ENCODE assay signal across 7 cellular contexts in genomic region chr9:90870646-90871326, GRCh38.
A peak's percentile ranks its signal among the peaks of the same experiment; 100 is the strongest.
DNase-seq lines count a peak whose midpoint lies in the region; ATAC-seq and TF ChIP-seq lines count a peak whose summit lies in the region.

No MANE protein-coding gene starts in this region.

- H3K4me3 ChIP-seq in GM06990 (replicated peaks; ENCODE audit: low read depth, low read length): no peak overlapping the region
- H3K4me3 ChIP-seq in KMS-11 (IDR thresholded peaks at IDR 0.05; ENCODE audit: insufficient read depth, low read depth, low read length): no peak overlapping the region

- H3K27ac ChIP-seq in KMS-11: no peak overlapping the region

- DNase-seq in GM06990 (ENCODE audit: extremely low read depth, insufficient read length) (no peak), SHP77 (lab: John Stamatoyannopoulos, UW) (peak; percentile 41 to 54), cerebellar cortex (ENCODE audit: low spot score) (peak; percentile 69), left lobe of liver (ENCODE audit: low spot score) (no peak), NCI-H187 (lab: John Stamatoyannopoulos, UW) (no peak)
- DNase-seq in stimulated activated CD8-positive, alpha-beta memory T cell treated with anti-CD3 and anti-CD28 coated beads, Interleukin-4, amount 100 ng/mL, for 48 hours: peak; percentile 49

- TF ChIP-seq CTCF in GM06990 (IDR thresholded peaks at IDR 0.05; ENCODE audit: insufficient read depth, low read length, poor library complexity, severe bottlenecking) (peak; percentile 83), KMS-11 (conservative IDR thresholded peaks at IDR 0.05; ENCODE audit: low read depth, low read length) (peak; percentile 89)

- H4K20me1 ChIP-seq in KMS-11 (ENCODE audit: insufficient read depth): no peaks in the 10 kb centered on the region

- ATAC-seq in left lobe of liver: peak; percentile 77

- H3K4me2 ChIP-seq in KMS-11: no peak overlapping the region

- H3K79me2 ChIP-seq in KMS-11 (ENCODE audit: insufficient read depth, low read depth): no peaks in the 10 kb centered on the region

- no peak overlapping the region for H2AFZ ChIP-seq in KMS-11 (ENCODE audit: low read depth)

- peaks cover 14% of the 10 kb centered on the region for H3K4me1 ChIP-seq in KMS-11 (ENCODE audit: low read depth, poor library complexity, severe bottlenecking)

- no peak overlapping the region for H3K9ac ChIP-seq in KMS-11

- peaks cover 6% of the 10 kb centered on the region for H3K36me3 ChIP-seq in GM06990 (ENCODE audit: control insufficient read depth, insufficient read depth, low read length)
- no peaks in the 10 kb centered on the region for H3K36me3 ChIP-seq in KMS-11 (ENCODE audit: insufficient read depth)

- H3K27me3 ChIP-seq in GM06990 (replicated peaks; ENCODE audit: control insufficient read depth, insufficient read depth, low read length) (no peaks in the 10 kb centered on the region), KMS-11 (ENCODE audit: insufficient read depth, low read depth) (no peaks in the 10 kb centered on the region)

Comparison
In these comparisons a context has a peak if more than half of its experiments do, and no peak if none do; other contexts are left out.
1. DNase-seq: peak in SHP77 (2 of 2), cerebellar cortex (single experiment) and stimulated activated CD8-positive, alpha-beta memory T cell treated with anti-CD3 and anti-CD28 coated beads, Interleukin-4, amount 100 ng/mL, for 48 hours (single experiment); none in GM06990 (single experiment), left lobe of liver (single experiment) and NCI-H187 (0 of 2).